12 cellular contexts compared by ENCODE assay signal in the genomic region with DNA sequence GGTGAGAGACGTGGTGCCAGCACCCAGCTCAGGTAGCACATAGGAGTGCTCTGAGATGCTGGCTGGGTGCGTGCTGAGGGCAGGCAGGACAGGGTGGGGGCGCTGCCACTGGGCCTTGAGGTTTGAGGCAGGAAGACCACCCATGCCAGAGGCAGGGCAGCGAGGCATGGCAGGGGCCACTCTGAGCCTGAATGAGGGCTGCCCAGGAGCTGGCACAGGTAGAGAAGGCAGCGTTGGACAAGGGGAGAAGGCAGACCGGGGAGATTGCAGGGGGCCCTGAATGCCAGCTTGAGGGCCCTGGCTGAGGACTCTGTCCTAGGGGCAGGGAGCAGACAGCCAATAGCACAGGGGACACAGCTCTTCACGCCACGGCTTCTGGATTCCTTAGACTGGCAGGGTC. TPM values are rescaled to one million over a fixed set of nuclear protein-coding genes. Genes with fewer than 3 reads are reported as not detected.
A peak's percentile ranks its signal among the peaks of the same experiment; 100 is the strongest.
DNase-seq lines count a peak whose midpoint lies in the region; ATAC-seq and TF ChIP-seq lines count a peak whose summit lies in the region.
"Had no signal": no experiment of that assay in that cellular context is flagged by ENCODE, and none has a peak within 500 bp of the region (broad histone marks: within the 10 kb centered on the region; RNA-seq: fewer than 3 reads in every experiment).

No MANE protein-coding gene starts in this region.

- no peak for TF ChIP-seq POLR2A in prostate gland (IDR thresholded peaks at IDR 0.05)

- H2AFZ ChIP-seq in Karpas-422 (ENCODE audit: low read length): no peak overlapping the region

- no peaks in the 10 kb centered on the region for H3K9me3 ChIP-seq in BLaER1 treated with 17β-estradiol and CSF1 and Interleukin-3, amounts not matched to agents 10 nM and 100 nM (replicated peaks in 1 of 11)
- H3K9me3 ChIP-seq in Karpas-422 (ENCODE audit: low read length) (no peaks in the 10 kb centered on the region), prostate gland (no peaks in the 10 kb centered on the region)
- H3K9me3 ChIP-seq: pancreas had no signal

- WGBS in prostate gland: 96% methylated on average over 8 of the region's 8 CpGs

- H3K4me1 Mint-ChIP-seq in effector memory CD8-positive, alpha-beta T cell (ENCODE audit: low read depth in 2 of 2): peaks cover 19 to 26% of the 10 kb centered on the region in 2 donors
- peaks cover 48% of the 10 kb centered on the region for H3K4me1 Mint-ChIP-seq in osteocyte (ENCODE audit: unreplicated experiment)

- H3K36me3 ChIP-seq in BLaER1 treated with 17β-estradiol and CSF1 and Interleukin-3, amounts not matched to agents 10 nM and 100 nM: no peaks in the 10 kb centered on the region
- no peaks in the 10 kb centered on the region for H3K36me3 ChIP-seq in Karpas-422 (ENCODE audit: insufficient read depth, low read length)
- H3K36me3 ChIP-seq in prostate gland: no peaks in the 10 kb centered on the region
- H3K36me3 ChIP-seq: pancreas had no signal

- H4K20me1 ChIP-seq in BLaER1 treated with 17β-estradiol and CSF1 and Interleukin-3, amounts not matched to agents 10 nM and 100 nM: no peaks in the 10 kb centered on the region
- no peaks in the 10 kb centered on the region for H4K20me1 ChIP-seq in Karpas-422 (ENCODE audit: insufficient read depth, low read depth, low read length)

- H3K4me2 ChIP-seq in BLaER1 treated with 17β-estradiol and CSF1 and Interleukin-3, amounts not matched to agents 10 nM and 100 nM: peak overlapping the region; percentile 75 to 99 (median 94)
- H3K4me2 ChIP-seq in Karpas-422 (ENCODE audit: low read depth, low read length, poor library complexity, severe bottlenecking): peak overlapping the region; percentile 44
- H3K4me2 ChIP-seq: KMS-11 had no signal

- intact Hi-C loops in prostate gland (cut with DNase I): no loop called here

- H3K4me3 Mint-ChIP-seq in effector memory CD8-positive, alpha-beta T cell: peak overlapping the region; percentile 68 to 72
- no peak overlapping the region for H3K4me3 Mint-ChIP-seq in osteocyte (ENCODE audit: unreplicated experiment)
- H3K4me3 Mint-ChIP-seq: HFFc6 had no signal

- H3K9me3 Mint-ChIP-seq in effector memory CD8-positive, alpha-beta T cell: no peaks in the 10 kb centered on the region
- no peaks in the 10 kb centered on the region for H3K9me3 Mint-ChIP-seq in osteocyte (ENCODE audit: unreplicated experiment)
- H3K9me3 Mint-ChIP-seq: HFFc6 had no signal

- ATAC-seq in effector memory CD8-positive, alpha-beta T cell (replicated peaks): no peak
- no peak for ATAC-seq in HG03097 (IDR thresholded peaks at IDR 0.05; ENCODE audit: low FRiP score, unreplicated experiment)

- peaks cover 0 to 12% (median 0%) of the 10 kb centered on the region in 11 experiments; a peak in 2 of 22 replicates for H3K27me3 ChIP-seq in BLaER1 treated with 17β-estradiol and CSF1 and Interleukin-3, amounts not matched to agents 10 nM and 100 nM
- no peaks in the 10 kb centered on the region for H3K27me3 ChIP-seq in Karpas-422 (ENCODE audit: low read length)
- no peaks in the 10 kb centered on the region for H3K27me3 ChIP-seq in prostate gland (replicated peaks; ENCODE audit: insufficient read depth)
- H3K27me3 ChIP-seq: pancreas had no signal

- DNase-seq in Karpas-422 (peak; percentile 56), osteocyte (ENCODE audit: extremely low spot score, unreplicated experiment) (no peak), prostate gland (ENCODE audit: low spot score) (no peak), NCI-H1436 (lab: John Stamatoyannopoulos, UW) (no peak)
- no peak for DNase-seq in effector memory CD8-positive, alpha-beta T cell
- no peak for DNase-seq in stimulated activated CD4-positive, alpha-beta T cell treated with anti-CD3 and anti-CD28 coated beads, Interleukin-4, amount 100 ng/mL, for 4 hours
- DNase-seq: HFFc6, NCI-H2029 treated with DMSO at 0.1 percent for 48 hours had no signal

- peak overlapping the region; percentile 90 to 91 for H3K27ac Mint-ChIP-seq in effector memory CD8-positive, alpha-beta T cell
- peak overlapping the region; percentile 83 for H3K27ac Mint-ChIP-seq in osteocyte (ENCODE audit: unreplicated experiment)
- H3K27ac Mint-ChIP-seq: HFFc6 had no signal

- TF ChIP-seq CTCF in osteocyte (IDR thresholded peaks at IDR 0.05) (no peak), prostate gland (IDR thresholded peaks at IDR 0.05) (no peak)

- peaks cover 91 to 99% (median 96%) of the 10 kb centered on the region in 10 experiments for H3K4me1 ChIP-seq in BLaER1 treated with 17β-estradiol and CSF1 and Interleukin-3, amounts not matched to agents 10 nM and 100 nM
- H3K4me1 ChIP-seq in Karpas-422 (ENCODE audit: low read length) (peaks cover 77% of the 10 kb centered on the region), prostate gland (replicated peaks) (no peaks in the 10 kb centered on the region)
- H3K4me1 ChIP-seq: pancreas had no signal

- peak overlapping the region in 5 of 10 experiments; percentile 5 to 33 (median 23); a peak in 5 of 20 replicates for H3K4me3 ChIP-seq in BLaER1 treated with 17β-estradiol and CSF1 and Interleukin-3, amounts not matched to agents 10 nM and 100 nM
- H3K4me3 ChIP-seq in Karpas-422 (ENCODE audit: low read length) (no peak overlapping the region), prostate gland (no peak overlapping the region)
- H3K4me3 ChIP-seq: pancreas had no signal

- H3K9ac ChIP-seq in BLaER1 treated with 17β-estradiol and CSF1 and Interleukin-3, amounts not matched to agents 10 nM and 100 nM: peak overlapping the region in 10 of 11 experiments; percentile 13 to 85 (median 75); a peak in 18 of 22 replicates
- H3K9ac ChIP-seq in Karpas-422 (ENCODE audit: low read length): peak overlapping the region; percentile 59
- H3K9ac ChIP-seq: KMS-11 had no signal

- no peaks in the 10 kb centered on the region for H3K9me2 ChIP-seq in Karpas-422 (replicated peaks; ENCODE audit: insufficient read depth, low read length)

- no peaks in the 10 kb centered on the region for H3K79me2 ChIP-seq in Karpas-422 (ENCODE audit: low read length)

- no peaks in the 10 kb centered on the region for H3K36me3 Mint-ChIP-seq in effector memory CD8-positive, alpha-beta T cell (ENCODE audit: insufficient read depth)
- peaks cover 3% of the 10 kb centered on the region for H3K36me3 Mint-ChIP-seq in osteocyte (ENCODE audit: unreplicated experiment)

- H3K27me3 Mint-ChIP-seq in effector memory CD8-positive, alpha-beta T cell: no peaks in the 10 kb centered on the region
- no peaks in the 10 kb centered on the region for H3K27me3 Mint-ChIP-seq in osteocyte (ENCODE audit: unreplicated experiment)

- peak overlapping the region; percentile 30 to 98 (median 89); a peak in 21 of 22 replicates for H3K27ac ChIP-seq in BLaER1 treated with 17β-estradiol and CSF1 and Interleukin-3, amounts not matched to agents 10 nM and 100 nM
- peak overlapping the region; percentile 99 for H3K27ac ChIP-seq in Karpas-422 (ENCODE audit: low read length)
- no peak overlapping the region for H3K27ac ChIP-seq in prostate gland
- H3K27ac ChIP-seq: KMS-11, pancreas had no signal

RNA-seq across cellular contexts. Expression of a gene that starts 50.2 kb away (rescaled TPM):
- 0.29 and 0.75 TPM in 2 replicates for total RNA-seq in Karpas-422 (2014; rRNA removed; shearing (Covaris generic); ENCODE audit: low replicate concordance)
- total RNA-seq in osteocyte (188 and 193 TPM in 2 replicates), prostate gland (1 to 10 TPM; 1.6 to 7.8 TPM)

Comparison
In these comparisons a context has a peak if more than half of its experiments do, and no peak if none do; other contexts are left out.
1. H3K27ac ChIP-seq: peak in BLaER1 treated with 17β-estradiol and CSF1 and Interleukin-3, amounts not matched to agents 10 nM and 100 nM (11 of 11) and Karpas-422 (single experiment); none in prostate gland (0 of 2).
2. RNA of a gene that starts 50.2 kb away (total RNA-seq): 188 to 193 TPM in osteocyte; 1.6 to 7.8 TPM in prostate gland and 0.29 to 0.75 TPM in Karpas-422; every median in the first group is over 10 times any median in the second.